Comparison of ENCODE assay signal across 28 cellular contexts in genomic region chr3:93931597-93932229, GRCh38.
"Had no signal": no experiment of that assay in that cellular context is flagged by ENCODE, and none has a peak within 500 bp of the region (broad histone marks: within the 10 kb centered on the region; RNA-seq: fewer than 3 reads in every experiment).

No MANE protein-coding gene starts in this region.

- ATAC-seq: activated CD8-positive, alpha-beta T cell treated with anti-CD3 and anti-CD28 coated beads for 36 hours; activated naive CD4-positive, alpha-beta T cell treated with anti-CD3 and anti-CD28 coated beads, Interleukin-2, amount 50 U/mL, for 72 hours; body of pancreas had no signal

- H3K4me1 ChIP-seq: adrenal gland, body of pancreas, breast epithelium, SJSA1 had no signal

- H3K27ac ChIP-seq: adrenal gland, body of pancreas, breast epithelium, KMS-11, SJSA1 had no signal

- DNase-seq: activated CD4-positive, alpha-beta T cell treated with anti-CD3 and anti-CD28 coated beads, Interleukin-2, amount 10 ng/mL, durations not matched to agents 24 days and 14 days; activated CD4-positive, alpha-beta T cell treated with anti-CD3 and anti-CD28 coated beads, Interleukin-2, amount 50 U/mL, for 4 hours; activated CD8-positive, alpha-beta T cell treated with anti-CD3 and anti-CD28 coated beads for 36 hours; activated gamma-delta T cell; activated naive CD4-positive, alpha-beta T cell treated with anti-CD3 and anti-CD28 coated beads for 36 hours; activated T-cell treated with anti-CD3 and anti-CD28 coated beads, Interleukin-2, amount 50 U/mL, for 24 hours; adrenal gland; body of pancreas; caudate nucleus; MM.1S; MV-4-11; NCI-H1092 treated with DMSO at 0.1 percent for 48 hours; NCI-H146; NCI-H187; NCI-H2029 treated with DMSO at 0.1 percent for 48 hours; NCI-H2107; NCI-H2171; NCI-H510A; NCI-H526; NCI-H748 treated with DMSO at 0.1 percent for 48 hours; SHP77 treated with DMSO at 0.1 percent for 48 hours; SK-N-SH had no signal

- H3K9me3 ChIP-seq: adrenal gland, body of pancreas, breast epithelium, SJSA1, SK-N-SH had no signal

- H3K27me3 ChIP-seq: adrenal gland, body of pancreas, breast epithelium, SJSA1 had no signal

- H3K4me3 ChIP-seq: adrenal gland, body of pancreas, breast epithelium, SJSA1 had no signal

- H3K36me3 ChIP-seq: adrenal gland, breast epithelium, SJSA1 had no signal

- H3K4me2 ChIP-seq: KMS-11, SK-N-SH had no signal

- H3K9ac ChIP-seq: KMS-11, SK-N-SH had no signal

- FAIRE-seq: astrocyte, TTC549 had no signal
